1 cellular context compared by ENCODE assay signal in the genomic region with DNA sequence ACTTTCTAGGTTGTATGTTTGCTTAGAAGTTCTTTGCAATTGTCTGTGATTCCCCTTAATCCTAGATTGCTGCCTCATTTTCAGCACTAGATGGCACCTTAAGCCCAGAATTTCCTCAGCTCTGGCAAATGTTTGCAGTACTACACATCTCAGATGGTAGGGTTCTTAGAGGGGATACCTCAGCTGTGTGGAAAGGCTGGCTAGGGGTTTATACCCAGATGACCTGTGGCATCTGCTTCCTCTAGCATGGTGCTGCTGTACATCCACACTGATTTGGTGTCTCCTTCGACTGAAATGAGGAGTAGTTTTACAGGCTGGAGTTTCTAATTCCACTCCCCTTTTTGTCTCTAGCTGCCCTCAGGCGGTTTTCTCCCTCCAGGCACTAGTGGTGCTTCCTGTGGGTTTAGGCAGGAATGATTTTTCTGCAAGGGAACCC.
TF ChIP-seq lines count a peak whose summit lies in the region.

No MANE protein-coding gene starts in this region.

TF ChIP-seq in K562, 482 proteins besides CTCF, POLR2A, EP300 and RAD21 (continued from another document):
- TF ChIP-seq, protein P1, sequence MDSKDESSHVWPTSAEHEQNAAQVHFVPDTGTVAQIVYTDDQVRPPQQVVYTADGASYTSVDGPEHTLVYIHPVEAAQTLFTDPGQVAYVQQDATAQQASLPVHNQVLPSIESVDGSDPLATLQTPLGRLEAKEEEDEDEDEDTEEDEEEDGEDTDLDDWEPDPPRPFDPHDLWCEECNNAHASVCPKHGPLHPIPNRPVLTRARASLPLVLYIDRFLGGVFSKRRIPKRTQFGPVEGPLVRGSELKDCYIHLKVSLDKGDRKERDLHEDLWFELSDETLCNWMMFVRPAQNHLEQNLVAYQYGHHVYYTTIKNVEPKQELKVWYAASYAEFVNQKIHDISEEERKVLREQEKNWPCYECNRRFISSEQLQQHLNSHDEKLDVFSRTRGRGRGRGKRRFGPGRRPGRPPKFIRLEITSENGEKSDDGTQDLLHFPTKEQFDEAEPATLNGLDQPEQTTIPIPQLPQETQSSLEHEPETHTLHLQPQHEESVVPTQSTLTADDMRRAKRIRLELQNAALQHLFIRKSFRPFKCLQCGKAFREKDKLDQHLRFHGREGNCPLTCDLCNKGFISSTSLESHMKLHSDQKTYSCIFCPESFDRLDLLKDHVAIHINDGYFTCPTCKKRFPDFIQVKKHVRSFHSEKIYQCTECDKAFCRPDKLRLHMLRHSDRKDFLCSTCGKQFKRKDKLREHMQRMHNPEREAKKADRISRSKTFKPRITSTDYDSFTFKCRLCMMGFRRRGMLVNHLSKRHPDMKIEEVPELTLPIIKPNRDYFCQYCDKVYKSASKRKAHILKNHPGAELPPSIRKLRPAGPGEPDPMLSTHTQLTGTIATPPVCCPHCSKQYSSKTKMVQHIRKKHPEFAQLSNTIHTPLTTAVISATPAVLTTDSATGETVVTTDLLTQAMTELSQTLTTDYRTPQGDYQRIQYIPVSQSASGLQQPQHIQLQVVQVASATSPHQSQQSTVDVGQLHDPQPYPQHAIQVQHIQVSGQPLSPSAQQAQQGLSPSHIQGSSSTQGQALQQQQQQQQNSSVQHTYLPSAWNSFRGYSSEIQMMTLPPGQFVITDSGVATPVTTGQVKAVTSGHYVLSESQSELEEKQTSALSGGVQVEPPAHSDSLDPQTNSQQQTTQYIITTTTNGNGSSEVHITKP (IDR thresholded peaks at IDR 0.05; ENCODE audit: partially characterized antibody) = no peak
- no peak for TF ChIP-seq XRCC3 (IDR thresholded peaks at IDR 0.05)
- TF ChIP-seq FUS (optimal IDR thresholded peaks at IDR 0.05; ENCODE audit: low read depth, low read length) = no peak
- TF ChIP-seq IFI16 (CRISPR knock-in tag; IDR thresholded peaks at IDR 0.05) = no peak
- TF ChIP-seq, protein P2, sequence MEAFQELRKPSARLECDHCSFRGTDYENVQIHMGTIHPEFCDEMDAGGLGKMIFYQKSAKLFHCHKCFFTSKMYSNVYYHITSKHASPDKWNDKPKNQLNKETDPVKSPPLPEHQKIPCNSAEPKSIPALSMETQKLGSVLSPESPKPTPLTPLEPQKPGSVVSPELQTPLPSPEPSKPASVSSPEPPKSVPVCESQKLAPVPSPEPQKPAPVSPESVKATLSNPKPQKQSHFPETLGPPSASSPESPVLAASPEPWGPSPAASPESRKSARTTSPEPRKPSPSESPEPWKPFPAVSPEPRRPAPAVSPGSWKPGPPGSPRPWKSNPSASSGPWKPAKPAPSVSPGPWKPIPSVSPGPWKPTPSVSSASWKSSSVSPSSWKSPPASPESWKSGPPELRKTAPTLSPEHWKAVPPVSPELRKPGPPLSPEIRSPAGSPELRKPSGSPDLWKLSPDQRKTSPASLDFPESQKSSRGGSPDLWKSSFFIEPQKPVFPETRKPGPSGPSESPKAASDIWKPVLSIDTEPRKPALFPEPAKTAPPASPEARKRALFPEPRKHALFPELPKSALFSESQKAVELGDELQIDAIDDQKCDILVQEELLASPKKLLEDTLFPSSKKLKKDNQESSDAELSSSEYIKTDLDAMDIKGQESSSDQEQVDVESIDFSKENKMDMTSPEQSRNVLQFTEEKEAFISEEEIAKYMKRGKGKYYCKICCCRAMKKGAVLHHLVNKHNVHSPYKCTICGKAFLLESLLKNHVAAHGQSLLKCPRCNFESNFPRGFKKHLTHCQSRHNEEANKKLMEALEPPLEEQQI (IDR thresholded peaks at IDR 0.05) = no peak
- no peak for TF ChIP-seq SAFB (IDR thresholded peaks at IDR 0.05; ENCODE audit: borderline replicate concordance, low read depth, low read length)
- TF ChIP-seq CTBP1 (IDR thresholded peaks at IDR 0.05; ENCODE audit: borderline replicate concordance) = no peak
- TF ChIP-seq ELF4 (CRISPR knock-in tag; IDR thresholded peaks at IDR 0.05) = no peak
- no peak for TF ChIP-seq RFX1 (IDR thresholded peaks at IDR 0.05)
- TF ChIP-seq, protein P3, sequence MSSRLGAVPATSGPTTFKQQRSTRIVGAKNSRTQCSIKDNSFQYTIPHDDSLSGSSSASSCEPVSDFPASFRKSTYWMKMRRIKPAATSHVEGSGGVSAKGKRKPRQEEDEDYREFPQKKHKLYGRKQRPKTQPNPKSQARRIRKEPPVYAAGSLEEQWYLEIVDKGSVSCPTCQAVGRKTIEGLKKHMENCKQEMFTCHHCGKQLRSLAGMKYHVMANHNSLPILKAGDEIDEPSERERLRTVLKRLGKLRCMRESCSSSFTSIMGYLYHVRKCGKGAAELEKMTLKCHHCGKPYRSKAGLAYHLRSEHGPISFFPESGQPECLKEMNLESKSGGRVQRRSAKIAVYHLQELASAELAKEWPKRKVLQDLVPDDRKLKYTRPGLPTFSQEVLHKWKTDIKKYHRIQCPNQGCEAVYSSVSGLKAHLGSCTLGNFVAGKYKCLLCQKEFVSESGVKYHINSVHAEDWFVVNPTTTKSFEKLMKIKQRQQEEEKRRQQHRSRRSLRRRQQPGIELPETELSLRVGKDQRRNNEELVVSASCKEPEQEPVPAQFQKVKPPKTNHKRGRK (tag; IDR thresholded peaks at IDR 0.05) = no peak
- TF ChIP-seq ZNF766 (CRISPR knock-in tag; conservative IDR thresholded peaks at IDR 0.05) = no peak
- TF ChIP-seq, protein P4, sequence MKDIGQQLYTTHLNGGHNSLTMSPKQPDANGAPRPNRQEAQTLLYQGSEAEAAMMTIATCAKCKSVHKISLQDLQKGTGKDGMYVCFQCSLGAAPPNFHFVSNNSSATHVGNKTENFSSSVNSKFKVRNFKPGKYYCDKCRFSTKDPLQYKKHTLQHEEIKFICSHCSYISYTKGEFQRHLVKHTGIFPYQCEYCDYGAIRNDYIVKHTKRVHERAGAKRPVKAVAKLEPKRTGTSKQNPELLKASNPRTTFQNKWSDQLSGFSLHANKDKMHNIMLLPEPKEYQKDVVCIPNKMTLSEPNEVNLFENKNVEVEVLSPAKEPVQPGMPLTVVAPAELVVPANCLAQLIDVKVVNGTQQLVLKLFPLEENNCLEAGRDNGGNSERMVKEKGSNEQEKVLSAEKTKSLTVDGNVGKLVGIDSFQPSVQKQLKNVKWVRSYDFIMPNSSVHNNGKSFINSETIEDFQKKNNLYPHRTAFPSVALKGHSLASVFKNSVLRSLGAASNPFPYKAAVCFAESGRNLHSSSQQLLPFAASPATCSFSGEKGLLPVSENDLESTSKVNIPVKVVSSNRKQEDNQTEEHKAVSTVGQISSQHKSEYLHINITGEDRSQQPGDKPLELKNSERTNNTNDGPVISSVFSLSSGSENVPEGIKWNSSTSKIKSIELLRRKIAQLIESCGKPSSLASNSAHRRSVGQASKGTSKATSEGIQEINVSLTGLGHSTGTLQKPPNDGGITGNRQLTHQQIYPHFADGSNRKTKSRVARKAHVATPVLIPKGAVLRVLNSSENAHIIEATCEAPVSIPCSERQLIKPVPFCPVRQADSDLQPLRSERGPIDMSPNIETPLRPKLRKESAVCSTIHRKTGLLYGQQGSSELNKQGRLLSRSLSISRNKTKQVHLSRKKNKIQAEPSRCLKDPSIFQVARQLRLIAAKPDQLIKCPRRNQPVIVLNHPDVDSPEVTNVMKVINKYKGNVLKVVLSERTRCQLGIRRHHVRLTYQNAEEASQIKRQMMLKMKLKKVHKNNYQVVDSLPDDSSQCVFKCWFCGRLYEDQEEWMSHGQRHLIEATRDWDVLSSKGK (CRISPR knock-in tag; IDR thresholded peaks at IDR 0.05) = no peak
- TF ChIP-seq SIRT6 (IDR thresholded peaks at IDR 0.05; ENCODE audit: low read depth, low read length) = no peak
- TF ChIP-seq NFIC (IDR thresholded peaks at IDR 0.05) = no peak
- TF ChIP-seq, protein P5, sequence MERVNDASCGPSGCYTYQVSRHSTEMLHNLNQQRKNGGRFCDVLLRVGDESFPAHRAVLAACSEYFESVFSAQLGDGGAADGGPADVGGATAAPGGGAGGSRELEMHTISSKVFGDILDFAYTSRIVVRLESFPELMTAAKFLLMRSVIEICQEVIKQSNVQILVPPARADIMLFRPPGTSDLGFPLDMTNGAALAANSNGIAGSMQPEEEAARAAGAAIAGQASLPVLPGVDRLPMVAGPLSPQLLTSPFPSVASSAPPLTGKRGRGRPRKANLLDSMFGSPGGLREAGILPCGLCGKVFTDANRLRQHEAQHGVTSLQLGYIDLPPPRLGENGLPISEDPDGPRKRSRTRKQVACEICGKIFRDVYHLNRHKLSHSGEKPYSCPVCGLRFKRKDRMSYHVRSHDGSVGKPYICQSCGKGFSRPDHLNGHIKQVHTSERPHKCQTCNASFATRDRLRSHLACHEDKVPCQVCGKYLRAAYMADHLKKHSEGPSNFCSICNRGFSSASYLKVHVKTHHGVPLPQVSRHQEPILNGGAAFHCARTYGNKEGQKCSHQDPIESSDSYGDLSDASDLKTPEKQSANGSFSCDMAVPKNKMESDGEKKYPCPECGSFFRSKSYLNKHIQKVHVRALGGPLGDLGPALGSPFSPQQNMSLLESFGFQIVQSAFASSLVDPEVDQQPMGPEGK (CRISPR knock-in tag; IDR thresholded peaks at IDR 0.05; ENCODE audit: borderline replicate concordance) = no peak
- TF ChIP-seq EP400 (IDR thresholded peaks at IDR 0.05) = no peak
- no peak for TF ChIP-seq CXXC5 (CRISPR knock-in tag; IDR thresholded peaks at IDR 0.05)
